Comparison of ENCODE assay signal across 1 cellular context in genomic region chr3:177921153-177921552, GRCh38.
TF ChIP-seq lines count a peak whose summit lies in the region.

No MANE protein-coding gene starts in this region.

TF ChIP-seq in SK-N-SH, 30 proteins besides CTCF, POLR2A, EP300 and RAD21 (continued from another document):
- TF ChIP-seq USF2 (IDR thresholded peaks at IDR 0.05; ENCODE audit: borderline replicate concordance, low read depth, low read length) (no peak), USF1 (IDR thresholded peaks at IDR 0.05; ENCODE audit: borderline replicate concordance, low read depth) (no peak), MAX (IDR thresholded peaks at IDR 0.05; ENCODE audit: low read depth) (no peak), GATA2 (CRISPR knock-in tag; IDR thresholded peaks at IDR 0.05) (no peak)
TF ChIP-seq in SK-N-SH: peak in this region for 0.
